In genomic region chrX:18793601-18794089, GRCh38 we compare ENCODE assay signal across 12 cellular contexts.
DNase-seq lines count a peak whose midpoint lies in the region; ATAC-seq and TF ChIP-seq lines count a peak whose summit lies in the region.
"Had no signal": no experiment of that assay in that cellular context is flagged by ENCODE, and none has a peak within 500 bp of the region (broad histone marks: within the 10 kb centered on the region; RNA-seq: fewer than 3 reads in every experiment).

No MANE protein-coding gene starts in this region.

- no peak overlapping the region for H3K27ac ChIP-seq in lower lobe of right lung

- H3K4me3 ChIP-seq in Caco-2 (ENCODE audit: low read depth, low read length) (no peak overlapping the region), lower lobe of right lung (no peak overlapping the region)

- peak overlapping the region; percentile 81 for H3K27ac Mint-ChIP-seq in Caco-2 (ENCODE audit: unreplicated experiment)
- H3K27ac Mint-ChIP-seq: stimulated activated effector memory CD8-positive, alpha-beta T cell treated with anti-CD3 and anti-CD28 coated beads, Interleukin-12 subunit alpha, Interleukin-12 subunit beta, amount 100 ng/mL, for 72 hours had no signal

- DNase-seq in Caco-2 (peak; percentile 41 to 50), KBM-7 (peak; percentile 9), iPS-NIHi11 (ENCODE audit: low spot score) (peak; percentile 7), RPMI8226 (no peak), lower lobe of right lung (no peak), GF-D8 (lab: John Stamatoyannopoulos, UW) (no peak)
- no peak for DNase-seq in stimulated activated CD4-positive, alpha-beta T cell treated with anti-CD3 and anti-CD28 coated beads, Interleukin-4, amount 100 ng/mL, for 4 hours
- DNase-seq: BE2C, left ventricle myocardium superior, NCI-H1436 treated with DMSO at 0.1 percent for 48 hours had no signal

- TF ChIP-seq CTCF in Caco-2 (IDR thresholded peaks at IDR 0.05; ENCODE audit: insufficient read depth in 1 of 2, low read depth in 1 of 2, low read length in 1 of 2, severe bottlenecking in 1 of 2, unreplicated experiment in 1 of 2) = no peak
- no peak for TF ChIP-seq CTCF in lower lobe of right lung (IDR thresholded peaks at IDR 0.05)

- CTCF ChIA-PET in Caco-2 (lab: Charles Lee) = no interaction called here

- H3K9me3 ChIP-seq in Caco-2 (no peaks in the 10 kb centered on the region), lower lobe of right lung (no peaks in the 10 kb centered on the region)
- H3K9me3 ChIP-seq: BE2C had no signal

- H3K36me3 ChIP-seq in Caco-2 (ENCODE audit: control insufficient read depth, insufficient read depth, low read length) = no peaks in the 10 kb centered on the region
- no peaks in the 10 kb centered on the region for H3K36me3 ChIP-seq in lower lobe of right lung
- H3K36me3 ChIP-seq: BE2C had no signal

- intact Hi-C loops in Caco-2 (cut with micrococcal nuclease; ENCODE audit: unreplicated experiment) = no loop called here
- intact Hi-C loops in lower lobe of right lung (cut with DNase I) = no loop called here

- H3K36me3 Mint-ChIP-seq in Caco-2 (ENCODE audit: insufficient read depth, unreplicated experiment) = no peaks in the 10 kb centered on the region
- H3K36me3 Mint-ChIP-seq: stimulated activated effector memory CD8-positive, alpha-beta T cell treated with anti-CD3 and anti-CD28 coated beads, Interleukin-12 subunit alpha, Interleukin-12 subunit beta, amount 100 ng/mL, for 72 hours had no signal

- ATAC-seq in SK-N-SH treated with all-trans-retinoic acid at 6 μM for 48 hours = peak; percentile 80
- no peak for ATAC-seq in lower lobe of right lung
- ATAC-seq: left ventricle myocardium superior; stimulated activated effector memory CD8-positive, alpha-beta T cell treated with anti-CD3 and anti-CD28 coated beads, Interleukin-12 subunit alpha, Interleukin-12 subunit beta, amount 100 ng/mL, for 72 hours had no signal

- BruUV-seq in Caco-2 (replicated peaks; lab: Mats Ljungman, UMichigan) = no TSS peak

- H3K4me1 Mint-ChIP-seq in Caco-2 (ENCODE audit: low read depth, unreplicated experiment) = peaks cover 9% of the 10 kb centered on the region
- H3K4me1 Mint-ChIP-seq: stimulated activated effector memory CD8-positive, alpha-beta T cell treated with anti-CD3 and anti-CD28 coated beads, Interleukin-12 subunit alpha, Interleukin-12 subunit beta, amount 100 ng/mL, for 72 hours had no signal

- no peak overlapping the region for H3K4me3 Mint-ChIP-seq in Caco-2 (ENCODE audit: unreplicated experiment)
- H3K4me3 Mint-ChIP-seq: stimulated activated effector memory CD8-positive, alpha-beta T cell treated with anti-CD3 and anti-CD28 coated beads, Interleukin-12 subunit alpha, Interleukin-12 subunit beta, amount 100 ng/mL, for 72 hours had no signal

- in situ Hi-C loops in KBM-7 (cut with MboI; ENCODE audit: low pct_unique_long_range_greater_than_20kb, low sequenced_read_pairs) = no loop called here

- H3K4me1 ChIP-seq in Caco-2 (peaks cover 6% of the 10 kb centered on the region; the same call in 1 of the 2 replicates), lower lobe of right lung (no peaks in the 10 kb centered on the region)
- H3K4me1 ChIP-seq: BE2C had no signal

- no peaks in the 10 kb centered on the region for H3K27me3 Mint-ChIP-seq in Caco-2 (ENCODE audit: insufficient read depth, unreplicated experiment)

- POLR2A ChIA-PET in Caco-2 (lab: Charles Lee) = no interaction called here

- H3K27me3 ChIP-seq in Caco-2 (replicated peaks; ENCODE audit: control insufficient read depth, insufficient read depth, low read length) (no peaks in the 10 kb centered on the region), lower lobe of right lung (ENCODE audit: low read depth) (no peaks in the 10 kb centered on the region)
- H3K27me3 ChIP-seq: BE2C had no signal

- peaks cover 9% of the 10 kb centered on the region for H3K9me3 Mint-ChIP-seq in Caco-2 (ENCODE audit: unreplicated experiment)
- H3K9me3 Mint-ChIP-seq: stimulated activated effector memory CD8-positive, alpha-beta T cell treated with anti-CD3 and anti-CD28 coated beads, Interleukin-12 subunit alpha, Interleukin-12 subunit beta, amount 100 ng/mL, for 72 hours had no signal

TF ChIP-seq in SK-N-SH treated with all-trans-retinoic acid at 6 μM for 48 hours, 23 proteins besides CTCF, POLR2A, EP300 and RAD21:
- TF ChIP-seq PPARA (CRISPR knock-in tag; IDR thresholded peaks at IDR 0.05; ENCODE audit: borderline replicate concordance) = no peak
TF ChIP-seq in SK-N-SH treated with all-trans-retinoic acid at 6 μM for 48 hours: peak in this region for 0.

Comparison
In these comparisons a context has a peak if more than half of its experiments do, and no peak if none do; other contexts are left out.
1. DNase-seq: peak in Caco-2 (2 of 2), KBM-7 (single experiment) and iPS-NIHi11 (single experiment); none in RPMI8226 (single experiment), lower lobe of right lung (single experiment), GF-D8 (single experiment) and stimulated activated CD4-positive, alpha-beta T cell treated with anti-CD3 and anti-CD28 coated beads, Interleukin-4, amount 100 ng/mL, for 4 hours (0 of 2).